In genomic region chrX:145396612-145397011, GRCh38 we compare ENCODE assay signal across 3 cellular contexts.
"Had no signal": no experiment of that assay in that cellular context is flagged by ENCODE, and none has a peak within 500 bp of the region (broad histone marks: within the 10 kb centered on the region; RNA-seq: fewer than 3 reads in every experiment).

No MANE protein-coding gene starts in this region.

- H3K27ac ChIP-seq: HL-60 had no signal

- H3K4me3 ChIP-seq: K562 had no signal

- ATAC-seq: HepG2, K562 had no signal
